Comparison of ENCODE assay signal across 14 cellular contexts in genomic region chr3:140571836-140572235, GRCh38.
DNase-seq lines count a peak whose midpoint lies in the region; ATAC-seq and TF ChIP-seq lines count a peak whose summit lies in the region.
"Had no signal": no experiment of that assay in that cellular context is flagged by ENCODE, and none has a peak within 500 bp of the region (broad histone marks: within the 10 kb centered on the region; RNA-seq: fewer than 3 reads in every experiment).

No MANE protein-coding gene starts in this region.

- H3T11ph ChIP-seq in H9 (ENCODE audit: low read length), result no peak overlapping the region

- H3K18ac ChIP-seq in H9 (ENCODE audit: insufficient read length, low read depth, low read length), result peak overlapping the region; percentile 56

- no peak for TF ChIP-seq EP300 in ovary (IDR thresholded peaks at IDR 0.05)

- H2AK5ac ChIP-seq in H9 (ENCODE audit: insufficient read length, low read length), result no peak overlapping the region

- ATAC-seq in activated naive CD8-positive, alpha-beta T cell treated with anti-CD3 and anti-CD28 coated beads, Interleukin-2, amount 50 U/mL, for 24 hours, result no peak
- ATAC-seq in HG02870 (IDR thresholded peaks at IDR 0.05; ENCODE audit: unreplicated experiment), result no peak

- H3K9me3 ChIP-seq in H9 (ENCODE audit: control insufficient read depth, low read depth, low read length), result no peaks in the 10 kb centered on the region
- H3K9me3 ChIP-seq in left ventricle myocardium inferior (replicated peaks), result no peaks in the 10 kb centered on the region
- H3K9me3 ChIP-seq in ovary, result no peaks in the 10 kb centered on the region
- H3K9me3 ChIP-seq: HAP-1 had no signal

- no peak overlapping the region for H4K91ac ChIP-seq in H9 (ENCODE audit: insufficient read length, low read depth, low read length)

- intact Hi-C loops in left ventricle myocardium inferior (cut with micrococcal nuclease) (no loop called here), ovary (cut with DNase I) (no loop called here)

- H2BK5ac ChIP-seq in H9 (ENCODE audit: insufficient read length, low read length), result no peak overlapping the region

- H3K4me2 ChIP-seq in H9 (ENCODE audit: insufficient read depth, insufficient read length, low read length), result no peak overlapping the region

- H3K14ac ChIP-seq in H9 (ENCODE audit: insufficient read depth, low read length), result no peak overlapping the region

- H3K4me3 ChIP-seq in left ventricle myocardium inferior (no peak overlapping the region), ovary (no peak overlapping the region)
- H3K4me3 ChIP-seq: GM23248, HAP-1 had no signal

- H3K27ac ChIP-seq in H9 (ENCODE audit: insufficient read length, low read depth, low read length), result no peak overlapping the region
- peak overlapping the region; percentile 55 for H3K27ac ChIP-seq in left ventricle myocardium inferior (replicated peaks)
- no peak overlapping the region for H3K27ac ChIP-seq in ovary
- H3K27ac ChIP-seq: GM23248 had no signal

- TF ChIP-seq CTCF in H9 (conservative IDR thresholded peaks at IDR 0.05), result no peak
- no peak for TF ChIP-seq CTCF in left ventricle myocardium inferior (IDR thresholded peaks at IDR 0.05; ENCODE audit: borderline replicate concordance)
- no peak for TF ChIP-seq CTCF in ovary (IDR thresholded peaks at IDR 0.05)

- H3K9me3 Mint-ChIP-seq in H9, result no peaks in the 10 kb centered on the region
- H3K9me3 Mint-ChIP-seq in activated naive CD8-positive, alpha-beta T cell treated with anti-CD3 and anti-CD28 coated beads, Interleukin-2, amount 50 U/mL, for 24 hours, result no peaks in the 10 kb centered on the region
- H3K9me3 Mint-ChIP-seq: CD4-positive, alpha-beta T cell had no signal

- H3K23ac ChIP-seq in H9 (ENCODE audit: insufficient read length, low read depth, low read length), result no peak overlapping the region

- H3K4ac ChIP-seq in H9 (ENCODE audit: low read depth, low read length), result no peak overlapping the region

- H2AFZ ChIP-seq in H9 (ENCODE audit: low read length), result no peak overlapping the region
- H2AFZ ChIP-seq: GM23248 had no signal

- H3K56ac ChIP-seq in H9 (ENCODE audit: insufficient read length, low read depth, low read length), result no peak overlapping the region

- TF ChIP-seq POLR2A in ovary (IDR thresholded peaks at IDR 0.05), result no peak

- no peak overlapping the region for H2BK15ac ChIP-seq in H9 (ENCODE audit: low read depth, low read length)

- H3K36me3 Mint-ChIP-seq in H9 (ENCODE audit: insufficient read depth in 1 of 3, low read depth in 3 of 3), result no peaks in the 10 kb centered on the region
- no peaks in the 10 kb centered on the region for H3K36me3 Mint-ChIP-seq in activated naive CD8-positive, alpha-beta T cell treated with anti-CD3 and anti-CD28 coated beads, Interleukin-2, amount 50 U/mL, for 24 hours (ENCODE audit: low read depth)

- H3K36me3 ChIP-seq in left ventricle myocardium inferior (no peaks in the 10 kb centered on the region), ovary (no peaks in the 10 kb centered on the region)
- H3K36me3 ChIP-seq: HAP-1 had no signal

- no peak overlapping the region for H4K8ac ChIP-seq in H9 (replicated peaks; ENCODE audit: insufficient read length, low read depth, low read length)

- no peak overlapping the region for H4K5ac ChIP-seq in H9 (ENCODE audit: insufficient read length, low read depth, low read length)

- H3K27me3 ChIP-seq in H9 (ENCODE audit: insufficient read depth, low read length) (no peaks in the 10 kb centered on the region), left ventricle myocardium inferior (ENCODE audit: low read depth) (no peaks in the 10 kb centered on the region), ovary (no peaks in the 10 kb centered on the region)

- H3K4me1 ChIP-seq in H9 (ENCODE audit: insufficient read depth, low read length), result no peaks in the 10 kb centered on the region
- H3K4me1 ChIP-seq in left ventricle myocardium inferior, result peaks cover 49% of the 10 kb centered on the region
- peaks cover 17% of the 10 kb centered on the region for H3K4me1 ChIP-seq in ovary (ENCODE audit: insufficient read depth)
- H3K4me1 ChIP-seq: HAP-1 had no signal

- H2BK12ac ChIP-seq in H9 (ENCODE audit: insufficient read length, low read depth, low read length), result no peak overlapping the region

- DNase-seq in H9 (no peak), cerebellar cortex (ENCODE audit: low spot score) (peak; percentile 17), left ventricle myocardium inferior (peak; percentile 46), ovary (peak in 3 of 5 donors; percentile 23 to 36 (median 35)), RKO (ENCODE audit: low spot score) (no peak)
- DNase-seq in activated naive CD8-positive, alpha-beta T cell treated with anti-CD3 and anti-CD28 coated beads, Interleukin-2, amount 50 U/mL, for 24 hours, result no peak
- DNase-seq: C1 segment of cervical spinal cord; CD4-positive, alpha-beta T cell; DMS79; GM23248; IMR-90 had no signal

- no peaks in the 10 kb centered on the region for H3K23me2 ChIP-seq in H9 (ENCODE audit: insufficient read length, low read depth, low read length, poor library complexity, severe bottlenecking)

- H2BK120ac ChIP-seq in H9 (ENCODE audit: low read depth, low read length, poor library complexity, severe bottlenecking), result no peak overlapping the region

- H3K79me2 ChIP-seq in H9 (ENCODE audit: insufficient read depth, low read length), result no peaks in the 10 kb centered on the region

- no peak overlapping the region for H3K9ac ChIP-seq in H9 (ENCODE audit: extremely low read depth, insufficient read length, low read length)
- H3K9ac ChIP-seq: GM23248 had no signal

- no peak overlapping the region for H3K4me3 Mint-ChIP-seq in H9
- H3K4me3 Mint-ChIP-seq in activated naive CD8-positive, alpha-beta T cell treated with anti-CD3 and anti-CD28 coated beads, Interleukin-2, amount 50 U/mL, for 24 hours, result no peak overlapping the region
- H3K4me3 Mint-ChIP-seq: B cell; CD4-positive, alpha-beta T cell had no signal

- no peaks in the 10 kb centered on the region; the same call in 1 of the 2 replicates for H3K27me3 Mint-ChIP-seq in H9 (ENCODE audit: low read depth)
- no peaks in the 10 kb centered on the region for H3K27me3 Mint-ChIP-seq in activated naive CD8-positive, alpha-beta T cell treated with anti-CD3 and anti-CD28 coated beads, Interleukin-2, amount 50 U/mL, for 24 hours
- H3K27me3 Mint-ChIP-seq: B cell; CD4-positive, alpha-beta T cell had no signal

- H3K4me1 Mint-ChIP-seq in H9, result 0 out of 4 replicates have a peak, but pooled peaks cover 0 to 2% of the 10 kb centered on the region in 2 experiments
- H3K4me1 Mint-ChIP-seq in activated naive CD8-positive, alpha-beta T cell treated with anti-CD3 and anti-CD28 coated beads, Interleukin-2, amount 50 U/mL, for 24 hours, result no peaks in the 10 kb centered on the region
- H3K4me1 Mint-ChIP-seq: B cell had no signal

- H3K79me1 ChIP-seq in H9 (ENCODE audit: insufficient read depth, low read depth, low read length, poor library complexity, severe bottlenecking), result no peaks in the 10 kb centered on the region

- no CpG with 5 or more reads among the region's 1 CpG for WGBS in H9 (ENCODE audit: extremely low coverage, insufficient read length, low lambda C conversion rate)
- 70 to 89% (median 78%) methylated on average over 1 of the region's 1 CpG for WGBS in ovary, 3 donors

- no peak overlapping the region for H3K27ac Mint-ChIP-seq in H9
- no peak overlapping the region for H3K27ac Mint-ChIP-seq in activated naive CD8-positive, alpha-beta T cell treated with anti-CD3 and anti-CD28 coated beads, Interleukin-2, amount 50 U/mL, for 24 hours
- H3K27ac Mint-ChIP-seq: B cell; CD4-positive, alpha-beta T cell had no signal

- H4K20me1 ChIP-seq in H9 (ENCODE audit: control insufficient read depth, insufficient read depth, insufficient read length), result no peaks in the 10 kb centered on the region

- H2BK20ac ChIP-seq in H9 (ENCODE audit: low read depth, low read length, poor library complexity, severe bottlenecking), result no peak overlapping the region

Comparison
In these comparisons a context has a peak if more than half of its experiments do, and no peak if none do; other contexts are left out.
1. DNase-seq: peak in cerebellar cortex (single experiment), left ventricle myocardium inferior (single experiment) and ovary (3 of 5); none in H9 (single experiment), activated naive CD8-positive, alpha-beta T cell treated with anti-CD3 and anti-CD28 coated beads, Interleukin-2, amount 50 U/mL, for 24 hours (single experiment) and RKO (single experiment).